1 cellular context compared by ENCODE assay signal in the genomic region with DNA sequence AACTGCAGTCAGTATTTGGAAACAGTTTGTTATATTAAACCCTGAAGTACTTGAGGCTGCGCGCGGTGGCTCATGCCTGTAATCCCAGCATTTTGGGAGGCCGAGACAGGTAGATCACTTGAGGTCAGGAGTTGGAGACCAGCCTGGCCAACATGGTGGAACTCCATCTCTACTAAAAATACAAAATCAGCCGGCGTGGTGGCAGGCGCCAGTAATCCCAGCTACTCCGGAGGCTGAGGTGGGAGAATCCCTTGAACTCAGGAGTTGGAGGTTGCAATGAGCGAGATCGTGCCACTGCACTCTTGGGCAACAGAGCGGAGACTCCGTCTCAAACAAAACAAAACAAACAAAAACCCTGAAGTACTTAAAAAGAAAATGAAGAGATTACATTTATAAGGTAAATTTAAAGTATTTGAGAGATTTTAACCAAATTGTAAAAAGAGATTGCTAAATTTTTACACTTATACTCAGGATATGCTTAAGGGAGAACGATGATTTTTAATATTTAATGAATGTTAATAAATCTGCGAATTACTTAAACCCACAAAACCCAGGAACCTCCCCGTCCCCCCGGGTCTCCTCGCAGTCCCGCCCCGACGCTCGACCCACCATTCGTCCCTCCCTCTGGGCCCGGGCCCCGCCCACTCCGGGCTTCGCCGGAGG.
TF ChIP-seq lines count a peak whose summit lies in the region.

No MANE protein-coding gene starts in this region.

TF ChIP-seq in endothelial cell of umbilical vein, 7 proteins besides CTCF, POLR2A, EP300 and RAD21:
- no peak for TF ChIP-seq POLR2AphosphoS5 (IDR thresholded peaks at IDR 0.05; ENCODE audit: insufficient read depth, low read depth, low read length)
- TF ChIP-seq EZH2 (IDR thresholded peaks at IDR 0.05; ENCODE audit: borderline replicate concordance, low read depth, low read length, severe bottlenecking): no peak
- TF ChIP-seq MYC (IDR thresholded peaks at IDR 0.05; ENCODE audit: low read depth, low read length): no peak
- TF ChIP-seq, protein P1, sequence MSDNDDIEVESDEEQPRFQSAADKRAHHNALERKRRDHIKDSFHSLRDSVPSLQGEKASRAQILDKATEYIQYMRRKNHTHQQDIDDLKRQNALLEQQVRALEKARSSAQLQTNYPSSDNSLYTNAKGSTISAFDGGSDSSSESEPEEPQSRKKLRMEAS (IDR thresholded peaks at IDR 0.05; ENCODE audit: insufficient read depth, insufficient read length): no peak
- TF ChIP-seq JUN (IDR thresholded peaks at IDR 0.05; ENCODE audit: borderline replicate concordance, insufficient read depth, insufficient read length, low read depth): no peak
- no peak for TF ChIP-seq GATA2 (IDR thresholded peaks at IDR 0.05; ENCODE audit: insufficient read depth, insufficient read length, low read depth, low read length)
- no peak for TF ChIP-seq FOS (IDR thresholded peaks at IDR 0.05; ENCODE audit: borderline replicate concordance, insufficient read depth, low read length)
